In the genomic region with DNA sequence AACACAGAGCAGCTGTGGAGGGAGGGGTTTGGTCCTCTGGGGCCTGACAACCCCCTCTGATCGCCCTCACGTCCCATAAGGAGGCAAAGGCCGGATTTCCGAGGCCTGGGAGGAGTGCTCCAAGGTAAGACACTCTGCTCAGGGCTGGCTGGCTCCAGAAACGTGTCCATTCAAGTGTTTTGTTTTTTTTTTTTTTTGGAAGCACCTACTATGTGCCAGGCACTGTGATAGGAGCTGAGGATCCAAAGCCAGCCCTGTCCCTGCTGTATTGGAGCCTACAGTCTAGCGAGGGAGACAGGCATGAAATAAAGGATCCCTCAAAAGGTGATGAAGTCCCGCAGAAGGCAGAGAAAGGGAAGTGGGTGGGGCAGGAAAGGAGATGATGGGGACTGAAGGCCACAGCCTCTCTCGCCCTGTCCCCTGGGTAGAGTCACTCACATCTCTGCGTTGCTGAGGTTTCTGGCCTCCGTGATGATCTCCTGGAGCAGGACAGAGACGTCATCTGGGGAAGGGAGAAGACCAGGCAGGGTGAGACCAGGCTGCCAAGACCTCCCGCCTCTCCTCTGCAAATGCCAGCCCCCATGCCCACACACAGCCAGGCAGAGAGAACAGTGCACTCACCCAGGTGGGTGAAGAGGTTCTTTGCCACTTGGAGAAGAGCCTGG, we compare ENCODE assay signal across 11 cellular contexts.
DNase-seq lines count a peak whose midpoint lies in the region; ATAC-seq, FAIRE-seq and TF ChIP-seq lines count a peak whose summit lies in the region.
"Had no signal": no experiment of that assay in that cellular context is flagged by ENCODE, and none has a peak within 500 bp of the region (broad histone marks: within the 10 kb centered on the region; RNA-seq: fewer than 3 reads in every experiment).

No MANE protein-coding gene starts in this region.

- no peak for TF ChIP-seq RAD21 in HepG2 (CRISPR knock-in tag; IDR thresholded peaks at IDR 0.05)

- POLR2A ChIA-PET in HepG2 (lab: Yijun Ruan, JAX), result no interaction called here

- no peaks in the 10 kb centered on the region for H3K9me3 Mint-ChIP-seq in activated T-helper 17 cell treated with anti-CD3 and anti-CD28 coated beads, Interleukin-2, amount 50 U/mL, for 72 hours

- no peak overlapping the region for H3K4me2 ChIP-seq in HepG2 (ENCODE audit: low read depth, low read length)

- H3K27me3 Mint-ChIP-seq in activated T-helper 17 cell treated with anti-CD3 and anti-CD28 coated beads, Interleukin-2, amount 50 U/mL, for 72 hours, result peaks cover 28% of the 10 kb centered on the region

- no peaks in the 10 kb centered on the region for H3K79me2 ChIP-seq in HepG2 (ENCODE audit: insufficient read depth, low read length)

- H2AFZ ChIP-seq in HepG2 (ENCODE audit: low read length), result no peak overlapping the region

- H3K4me3 Mint-ChIP-seq in activated T-helper 17 cell treated with anti-CD3 and anti-CD28 coated beads, Interleukin-2, amount 50 U/mL, for 72 hours, result peak overlapping the region; percentile 80

- H3K27ac Mint-ChIP-seq in activated T-helper 17 cell treated with anti-CD3 and anti-CD28 coated beads, Interleukin-2, amount 50 U/mL, for 72 hours, result peak overlapping the region; percentile 59

- H3K27ac ChIP-seq in right atrium auricular region (no peak overlapping the region), HepG2 (ENCODE audit: extremely low read length, insufficient read depth, low read length) (no peak overlapping the region), aorta (ENCODE audit: low read depth in 1 of 2, low read length in 2 of 2) (no peak overlapping the region)
- H3K27ac ChIP-seq: C4-2B had no signal

- no peaks in the 10 kb centered on the region for H3K27me3 ChIP-seq in right atrium auricular region
- H3K27me3 ChIP-seq in HepG2 (ENCODE audit: control insufficient read depth in 1 of 2, insufficient read depth in 2 of 2, low read length in 2 of 2), result peaks cover 10 to 54% of the 10 kb centered on the region in 2 experiments
- H3K27me3 ChIP-seq in aorta (ENCODE audit: control insufficient read depth in 1 of 2, insufficient read depth in 2 of 2, low read length in 1 of 2), result no peaks in the 10 kb centered on the region

- no peak for FAIRE-seq in HepG2 (lab: Jason Lieb, UNC)

- no peak for ATAC-seq in Right ventricle myocardium inferior
- peak; percentile 46 for ATAC-seq in activated T-helper 17 cell treated with anti-CD3 and anti-CD28 coated beads, Interleukin-2, amount 50 U/mL, for 72 hours (replicated peaks)
- no peak for ATAC-seq in HepG2
- ATAC-seq in aorta (ENCODE audit: low FRiP score), result no peak
- no peak for ATAC-seq in HG02840 (IDR thresholded peaks at IDR 0.05; ENCODE audit: low FRiP score, unreplicated experiment)

- H3K4me3 ChIP-seq in right atrium auricular region, result peak overlapping the region in 1 of 2 donors; percentile 19
- H3K4me3 ChIP-seq in HepG2 (replicated peaks in 1 of 3; ENCODE audit: insufficient read depth in 1 of 3, low read depth in 2 of 3, low read length in 3 of 3), result no peak overlapping the region
- H3K4me3 ChIP-seq in aorta (ENCODE audit: low read length in 2 of 2), result no peak overlapping the region

- 0 out of 2 replicates have a peak, but pooled peaks cover 3% of the 10 kb centered on the region for H4K20me1 ChIP-seq in HepG2 (ENCODE audit: insufficient read depth, low read length)

- 5% methylated on average over 8 of the region's 12 CpGs for WGBS in HepG2 (ENCODE audit: low lambda C conversion rate)
- 34 to 45% methylated on average over 12 of the region's 12 CpGs for WGBS in aorta, 2 donors

- intact Hi-C loops in Right ventricle myocardium inferior (cut with DNase I) (loop anchor here (1.0 kb wide), 1 partner anchor 58 kb away; no protein-coding TSS in a partner anchor), HepG2 (cut with micrococcal nuclease; ENCODE audit: unreplicated experiment) (loop anchor here (1.0 kb wide), 2 partner anchors 58 to 98 kb away; no protein-coding TSS in a partner anchor), aorta (cut with DNase I) (loop anchor here in 1 of 2 donors (1.0 to 2.0 kb wide), 2 partner anchors 58 to 98 kb away; no protein-coding TSS in a partner anchor)

- CTCF ChIA-PET in HepG2 (lab: Yijun Ruan, JAX; ENCODE audit: low intra/inter-chr PET ratio, low total read pairs), result interaction anchor here (1.1 to 2.6 kb wide), 2 partner anchors 58 to 98 kb away, joined by 3 to 17 read pairs; no protein-coding TSS in a partner anchor

- no peaks in the 10 kb centered on the region for H3K36me3 ChIP-seq in right atrium auricular region
- no peaks in the 10 kb centered on the region for H3K36me3 ChIP-seq in HepG2 (replicated peaks in 1 of 2; ENCODE audit: control insufficient read depth in 1 of 2, insufficient read depth in 2 of 2, low read length in 2 of 2)
- no peaks in the 10 kb centered on the region for H3K36me3 ChIP-seq in aorta (ENCODE audit: control insufficient read depth in 1 of 2, insufficient read depth in 2 of 2, low read length in 1 of 2)

- peaks cover 12% of the 10 kb centered on the region for H3K4me1 Mint-ChIP-seq in activated T-helper 17 cell treated with anti-CD3 and anti-CD28 coated beads, Interleukin-2, amount 50 U/mL, for 72 hours

- TF ChIP-seq EP300 in HepG2 (IDR thresholded peaks at IDR 0.05; ENCODE audit: low read depth in 2 of 2, low read length in 2 of 2), result no peak
- no peak for TF ChIP-seq EP300 in HepG2 (CRISPR knock-in tag; IDR thresholded peaks at IDR 0.05; ENCODE audit: borderline replicate concordance)

- no peak overlapping the region for H3K9ac ChIP-seq in HepG2 (ENCODE audit: insufficient read depth, low read depth, low read length)

- in situ Hi-C loops in HepG2 (cut with HindIII; ENCODE audit: extremely low pct_ligation_motif_present, low pct_unique_long_range_greater_than_20kb), result no loop called here

- no peaks in the 10 kb centered on the region for H3K36me3 Mint-ChIP-seq in activated T-helper 17 cell treated with anti-CD3 and anti-CD28 coated beads, Interleukin-2, amount 50 U/mL, for 72 hours (ENCODE audit: low read depth)

- peak; percentile 18 for DNase-seq in Right ventricle myocardium inferior (ENCODE audit: missing footprints)
- no peak for DNase-seq in right atrium auricular region (ENCODE audit: low spot score)
- DNase-seq in HepG2 (ENCODE audit: low spot score), result no peak
- peak; percentile 37 to 59 for DNase-seq in aorta
- no peak for DNase-seq in erythroblast (lab: John Stamatoyannopoulos, UW)
- no peak for DNase-seq in hippocampal formation (lab: John Stamatoyannopoulos, UW)
- DNase-seq: foreskin melanocyte, SHP77 treated with DMSO at 0.1 percent for 48 hours had no signal

- no TSS peak for BruUV-seq in HepG2 (replicated peaks; lab: Mats Ljungman, UMichigan)

- H3K9me3 ChIP-seq in right atrium auricular region, result no peaks in the 10 kb centered on the region
- H3K9me3 ChIP-seq in HepG2 (ENCODE audit: low read length), result no peaks in the 10 kb centered on the region
- no peaks in the 10 kb centered on the region for H3K9me3 ChIP-seq in aorta (ENCODE audit: control insufficient read depth, low read length)

- H3K4me1 ChIP-seq in right atrium auricular region (peaks cover 0 to 20% of the 10 kb centered on the region in 2 donors), HepG2 (ENCODE audit: insufficient read depth, low read length) (no peaks in the 10 kb centered on the region), aorta (ENCODE audit: control insufficient read depth in 1 of 2, insufficient read depth in 2 of 2, low read length in 2 of 2) (no peaks in the 10 kb centered on the region)

- TF ChIP-seq POLR2A in HepG2 (IDR thresholded peaks at IDR 0.05; ENCODE audit: insufficient read depth in 1 of 2, low read depth in 2 of 2, low read length in 2 of 2) (no peak), erythroblast (IDR thresholded peaks at IDR 0.05; ENCODE audit: low read length) (no peak)

- no peak for TF ChIP-seq CTCF in right atrium auricular region (IDR thresholded peaks at IDR 0.05)
- no peak for TF ChIP-seq CTCF in HepG2 (CRISPR knock-in tag; IDR thresholded peaks at IDR 0.05)

TF ChIP-seq in HepG2, 621 proteins besides CTCF, POLR2A, EP300 and RAD21:
- TF ChIP-seq ZNF256 (CRISPR knock-in tag; conservative IDR thresholded peaks at IDR 0.05), result no peak
- peak; percentile 25; the same call in 1 of the 2 replicates for TF ChIP-seq ZKSCAN1 (IDR thresholded peaks at IDR 0.05; ENCODE audit: low read length)
TF ChIP-seq in HepG2: peak in this region for 1.

Comparison
In these comparisons a context has a peak if more than half of its experiments do, and no peak if none do; other contexts are left out.
1. DNase-seq: peak in Right ventricle myocardium inferior (single experiment) and aorta (2 of 2); none in right atrium auricular region (single experiment), HepG2 (single experiment), erythroblast (0 of 2) and hippocampal formation (0 of 2).